In genomic region chr16:79644977-79645667, GRCh38 we compare ENCODE assay signal across 16 cellular contexts. TPM values are rescaled to one million over a fixed set of nuclear protein-coding genes. Genes with fewer than 3 reads are reported as not detected.
DNase-seq lines count a peak whose midpoint lies in the region; ATAC-seq and TF ChIP-seq lines count a peak whose summit lies in the region.
"Had no signal": no experiment of that assay in that cellular context is flagged by ENCODE, and none has a peak within 500 bp of the region (broad histone marks: within the 10 kb centered on the region; RNA-seq: fewer than 3 reads in every experiment).

No MANE protein-coding gene starts in this region.

- H3K4me1 ChIP-seq in prostate gland (replicated peaks): peaks cover 8% of the 10 kb centered on the region

- H3K4me3 ChIP-seq in fibroblast of villous mesenchyme (ENCODE audit: low read depth, low read length) (no peak overlapping the region), prostate gland (no peak overlapping the region)
- H3K4me3 ChIP-seq: K562 had no signal

- no peaks in the 10 kb centered on the region for H3K36me3 ChIP-seq in prostate gland

- TF ChIP-seq POLR2A in prostate gland (IDR thresholded peaks at IDR 0.05): no peak

- WGBS in prostate gland: 54% methylated on average over 6 of the region's 6 CpGs

- H3K27ac ChIP-seq in prostate gland: no peak overlapping the region

- peak; percentile 26 for DNase-seq in A172 (ENCODE audit: low spot score)
- peak; percentile 29 for DNase-seq in RPMI7951 (ENCODE audit: low read depth)
- DNase-seq in fibroblast of villous mesenchyme (ENCODE audit: low read depth): peak; percentile 68
- peak; percentile 21 for DNase-seq in prostate gland (ENCODE audit: low spot score)
- no peak for DNase-seq in MV-4-11 (lab: John Stamatoyannopoulos, UW)
- DNase-seq in head of caudate nucleus: no peak
- DNase-seq in activated T-cell treated with anti-CD3 and anti-CD28 coated beads for 4 hours: no peak
- DNase-seq: COR-L47, DMS153, H9, NCI-H1092 treated with DMSO at 0.1 percent for 48 hours, NCI-H1694 treated with DMSO at 0.1 percent for 48 hours, NCI-H345, SHP77 had no signal

- no peaks in the 10 kb centered on the region for H3K9me3 ChIP-seq in prostate gland

- H3K27me3 ChIP-seq in prostate gland (replicated peaks; ENCODE audit: insufficient read depth): no peaks in the 10 kb centered on the region

- no peak for TF ChIP-seq CTCF in fibroblast of villous mesenchyme (IDR thresholded peaks at IDR 0.05; ENCODE audit: insufficient read depth, low read depth, low read length)
- no peak for TF ChIP-seq CTCF in prostate gland (IDR thresholded peaks at IDR 0.05)

- intact Hi-C loops in prostate gland (cut with DNase I): no loop called here
- intact Hi-C loops in head of caudate nucleus (cut with DNase I): no loop called here

- no peak for ATAC-seq in HG03139 (IDR thresholded peaks at IDR 0.05; ENCODE audit: unreplicated experiment)
- ATAC-seq: K562 had no signal

RNA-seq across cellular contexts. Expression of gene MAF, which starts 44.6 kb away (rescaled TPM):
- total RNA-seq in A172 (2014; rRNA removed; shearing (Covaris generic)): 0.12 TPM in 1 of 2 replicates, not detected in the other
- 0.48 and 0.88 TPM in 2 replicates for total RNA-seq in RPMI7951 (2014; rRNA removed; shearing (Covaris generic))
- total RNA-seq in fibroblast of villous mesenchyme (0.86 and 3.5 TPM in 2 replicates), prostate gland (100 to 1,000 TPM in 1 of 2 donors, 10 to 100 TPM in 1; 91.4 to 131 TPM)

Comparison
In these comparisons a context has a peak if more than half of its experiments do, and no peak if none do; other contexts are left out.
1. DNase-seq: peak in A172 (single experiment), RPMI7951 (single experiment), fibroblast of villous mesenchyme (single experiment) and prostate gland (single experiment); none in MV-4-11 (single experiment), head of caudate nucleus (0 of 42) and activated T-cell treated with anti-CD3 and anti-CD28 coated beads for 4 hours (single experiment).
2. RNA of gene MAF, which starts 44.6 kb away (total RNA-seq): 91.4 to 131 TPM in prostate gland; 0.86 to 3.5 TPM in fibroblast of villous mesenchyme, 0.48 to 0.88 TPM in RPMI7951 and 0.12 TPM in A172; every median in the first group is over 10 times any median in the second.